In the genomic region with DNA sequence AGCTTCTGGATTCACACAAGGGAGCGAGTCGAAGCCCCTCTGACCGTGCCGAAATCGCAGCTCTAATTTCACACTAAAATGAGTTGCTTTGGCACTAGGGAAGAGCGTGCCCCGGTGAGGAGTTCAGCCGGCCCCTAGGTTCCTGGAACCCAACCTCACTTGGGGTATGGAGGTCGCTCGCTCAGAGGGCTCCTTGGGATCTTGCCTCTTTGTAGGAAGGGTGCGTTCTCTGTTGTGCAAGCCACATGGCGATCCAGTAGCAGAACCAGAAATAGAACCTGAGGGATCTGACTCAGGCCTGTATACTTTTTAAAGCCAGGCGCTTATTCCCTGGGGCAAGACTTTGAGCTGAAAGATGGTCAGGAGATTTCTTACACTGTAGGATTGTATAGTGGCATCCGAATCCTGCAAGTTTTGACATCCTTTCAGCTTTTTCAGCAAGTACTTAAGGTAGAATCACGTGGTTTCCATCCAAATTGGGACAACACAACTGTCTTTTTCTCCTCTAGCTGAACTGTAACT, we compare ENCODE assay signal across 8 cellular contexts. TPM values are rescaled to one million over a fixed set of nuclear protein-coding genes. Genes with fewer than 3 reads are reported as not detected.
A peak's percentile ranks its signal among the peaks of the same experiment; 100 is the strongest.
DNase-seq lines count a peak whose midpoint lies in the region; ATAC-seq, FAIRE-seq and TF ChIP-seq lines count a peak whose summit lies in the region.

No MANE protein-coding gene starts in this region.

- dilution Hi-C loops in keratinocyte (cut with MboI; ENCODE audit: extremely low pct_ligation_motif_present, low sequenced_read_pairs) = no loop called here

- H3K9me3 ChIP-seq in adipocyte (ENCODE audit: control insufficient read depth, low read length) = no peaks in the 10 kb centered on the region
- no peaks in the 10 kb centered on the region for H3K9me3 ChIP-seq in keratinocyte (ENCODE audit: control insufficient read depth, low read depth, low read length)

- no peak for FAIRE-seq in keratinocyte (lab: Jason Lieb, UNC)

- H3K36me3 Mint-ChIP-seq in activated T-cell treated with anti-CD3 and anti-CD28 coated beads, Interleukin-2, amount 50 U/mL, for 24 hours (ENCODE audit: low read depth) = peaks cover 13% of the 10 kb centered on the region

- H3K27me3 Mint-ChIP-seq in activated T-cell treated with anti-CD3 and anti-CD28 coated beads, Interleukin-2, amount 50 U/mL, for 24 hours = no peaks in the 10 kb centered on the region

- H3K4me1 ChIP-seq in adipocyte (ENCODE audit: control insufficient read depth, insufficient read depth, low read length) = peaks cover 20% of the 10 kb centered on the region
- H3K4me1 ChIP-seq in keratinocyte (ENCODE audit: control insufficient read depth, extremely low read depth, insufficient read depth, low read length) = peaks cover 17% of the 10 kb centered on the region

- H2AFZ ChIP-seq in keratinocyte (ENCODE audit: control insufficient read depth, low read length) = peak overlapping the region; percentile 92

- no peaks in the 10 kb centered on the region for H3K36me3 ChIP-seq in adipocyte (ENCODE audit: control insufficient read depth, insufficient read depth, low read length, severe bottlenecking)
- H3K36me3 ChIP-seq in keratinocyte (ENCODE audit: control insufficient read depth in 2 of 2, extremely low read depth in 1 of 2, insufficient read depth in 2 of 2, low read length in 2 of 2) = no peaks in the 10 kb centered on the region

- peak overlapping the region; percentile 84 for H3K4me2 ChIP-seq in keratinocyte (ENCODE audit: control insufficient read depth, extremely low read depth, insufficient read depth, low read depth, low read length)

- H3K4me3 Mint-ChIP-seq in activated T-cell treated with anti-CD3 and anti-CD28 coated beads, Interleukin-2, amount 50 U/mL, for 24 hours = peak overlapping the region; percentile 86

- H3K9me1 ChIP-seq in keratinocyte (ENCODE audit: control insufficient read depth, extremely low read depth, insufficient read depth, low read length) = no peaks in the 10 kb centered on the region

- H3K9me3 Mint-ChIP-seq in activated T-cell treated with anti-CD3 and anti-CD28 coated beads, Interleukin-2, amount 50 U/mL, for 24 hours = no peaks in the 10 kb centered on the region

- no peak for DNase-seq in activated T-cell treated with anti-CD3 and anti-CD28 coated beads, Interleukin-2, amount 50 U/mL, for 24 hours
- DNase-seq in activated T-cell treated with anti-CD3 and anti-CD28 coated beads, Interleukin-2, amount 50 U/mL, for 48 hours = no peak
- DNase-seq in adipocyte (ENCODE audit: low read depth) (no peak), keratinocyte (ENCODE audit: low read depth, low spot score) (no peak), AG20443 (ENCODE audit: low spot score) (no peak), cortex of kidney (lab: John Stamatoyannopoulos, UW) (no peak)

- H3K9ac ChIP-seq in adipocyte (ENCODE audit: low read length) (peak overlapping the region; percentile 86), keratinocyte (ENCODE audit: control insufficient read depth, extremely low read depth, insufficient read depth, low read length) (peak overlapping the region; percentile 76)

- H3K27ac ChIP-seq in keratinocyte (ENCODE audit: control insufficient read depth, insufficient read depth, low read length) (peak overlapping the region; percentile 80), temporal lobe (ENCODE audit: low read depth, low read length) (peak overlapping the region; percentile 87)

- H4K20me1 ChIP-seq in keratinocyte (ENCODE audit: control insufficient read depth, extremely low read depth, insufficient read depth, low read length) = no peaks in the 10 kb centered on the region

- no peak for ATAC-seq in GM18907 (IDR thresholded peaks at IDR 0.05; ENCODE audit: unreplicated experiment)

- peak overlapping the region; percentile 97 for H3K27ac Mint-ChIP-seq in activated T-cell treated with anti-CD3 and anti-CD28 coated beads, Interleukin-2, amount 50 U/mL, for 24 hours

- peaks cover 9% of the 10 kb centered on the region for H3K79me2 ChIP-seq in keratinocyte (ENCODE audit: control insufficient read depth, insufficient read depth, low read length)

- peak overlapping the region; percentile 90 for H3K4me3 ChIP-seq in adipocyte (ENCODE audit: low read length)
- H3K4me3 ChIP-seq in keratinocyte (ENCODE audit: control insufficient read depth in 2 of 3, extremely low read depth in 1 of 3, insufficient read depth in 2 of 3, low read depth in 1 of 3, low read length in 3 of 3) = peak overlapping the region; percentile 66 to 90 (median 89)

- H3K4me1 Mint-ChIP-seq in activated T-cell treated with anti-CD3 and anti-CD28 coated beads, Interleukin-2, amount 50 U/mL, for 24 hours (ENCODE audit: low read depth) = peaks cover 34% of the 10 kb centered on the region

- H3K27me3 ChIP-seq in adipocyte (replicated peaks; ENCODE audit: control insufficient read depth, insufficient read depth, low read length) = no peaks in the 10 kb centered on the region
- no peaks in the 10 kb centered on the region for H3K27me3 ChIP-seq in keratinocyte (ENCODE audit: control insufficient read depth, extremely low read depth, insufficient read depth, low read length)

- TF ChIP-seq CTCF in keratinocyte (optimal IDR thresholded peaks at IDR 0.05 in 1 of 3, IDR thresholded peaks at IDR 0.05 in 1 of 3, conservative IDR thresholded peaks at IDR 0.05 in 1 of 3; ENCODE audit: extremely low read depth in 1 of 3, insufficient read depth in 2 of 3, low read length in 3 of 3) = no peak

RNA-seq across cellular contexts. Expression of a gene that starts 0.9 kb away (rescaled TPM):
- 2.6 to 3.2 TPM (median 3.0 TPM) in 3 replicates for polyA plus RNA-seq in keratinocyte
- 10.4 TPM for polyA plus RNA-seq in keratinocyte (2011; ENCODE audit: low read depth)
- polyA plus RNA-seq in keratinocyte (2011; cell fraction: cytosol; rRNA removed) = 2.1 and 4.0 TPM in 2 replicates
- polyA plus RNA-seq in keratinocyte (2011; cell fraction: nucleus; rRNA removed) = 8.7 and 10.0 TPM in 2 replicates
- polyA plus RNA-seq in keratinocyte (2012; ENCODE audit: low replicate concordance) = 3.8 and 10.7 TPM in 2 replicates
- 9.4 to 12.0 TPM (median 10.0 TPM) in 3 replicates for polyA minus RNA-seq in keratinocyte
- 4.0 TPM for polyA minus RNA-seq in keratinocyte (2011; cell fraction: cytosol; rRNA and poly(A)+ RNA removed)
- 15.0 and 28.2 TPM in 2 replicates for polyA minus RNA-seq in keratinocyte (2011; cell fraction: nucleus; rRNA and poly(A)+ RNA removed)
- 48.2 TPM for total RNA-seq in temporal lobe
